24 cellular contexts compared by ENCODE assay signal in the genomic region with DNA sequence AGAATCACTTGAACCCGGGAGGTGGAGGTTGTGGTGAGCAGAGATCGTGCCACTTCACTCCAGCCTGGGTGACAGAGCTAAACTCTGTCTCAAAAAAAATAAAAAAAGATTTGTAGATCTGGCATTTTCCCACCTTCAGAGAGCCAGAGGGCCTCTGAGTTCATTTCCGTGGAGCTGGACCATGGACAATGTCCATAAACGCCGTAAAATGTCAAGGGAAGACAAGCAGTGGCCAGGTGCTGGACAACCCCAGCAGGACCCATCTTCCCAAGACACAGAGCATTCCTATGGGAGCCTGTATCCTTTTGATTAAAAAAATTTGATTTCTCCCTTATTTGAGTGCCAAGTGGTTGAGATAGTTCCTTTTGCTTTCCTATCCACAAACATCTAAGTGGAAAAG.
DNase-seq lines count a peak whose midpoint lies in the region; ATAC-seq and TF ChIP-seq lines count a peak whose summit lies in the region.
"Had no signal": no experiment of that assay in that cellular context is flagged by ENCODE, and none has a peak within 500 bp of the region (broad histone marks: within the 10 kb centered on the region; RNA-seq: fewer than 3 reads in every experiment).

No MANE protein-coding gene starts in this region.

- H3K36me3 ChIP-seq in left ventricle myocardium inferior, result peaks cover 15% of the 10 kb centered on the region
- H3K36me3 ChIP-seq in prostate gland, result no peaks in the 10 kb centered on the region
- H3K36me3 ChIP-seq in uterus, result no peaks in the 10 kb centered on the region
- H3K36me3 ChIP-seq in stomach, result peaks cover 0 to 9% (median 2%) of the 10 kb centered on the region in 4 donors
- H3K36me3 ChIP-seq: BE2C; BLaER1 treated with 17β-estradiol and CSF1 and Interleukin-3, amounts not matched to agents 10 nM and 100 nM had no signal

- no peaks in the 10 kb centered on the region for H3K9me3 Mint-ChIP-seq in MCF 10A (ENCODE audit: unreplicated experiment)
- H3K9me3 Mint-ChIP-seq: CD14-positive monocyte; CD4-positive, alpha-beta T cell; CD8-positive, alpha-beta memory T cell; GM23338; H9 had no signal

- no peak overlapping the region for H3K4me3 Mint-ChIP-seq in MCF 10A (ENCODE audit: unreplicated experiment)
- H3K4me3 Mint-ChIP-seq: CD14-positive monocyte; CD4-positive, alpha-beta T cell; CD8-positive, alpha-beta memory T cell; GM23338; H9 had no signal

- DNase-seq in left ventricle myocardium inferior, result no peak
- DNase-seq in left ventricle myocardium superior, result no peak
- peak; percentile 46 for DNase-seq in fibroblast of villous mesenchyme (ENCODE audit: low read depth)
- no peak for DNase-seq in prostate gland (ENCODE audit: low spot score)
- no peak for DNase-seq in uterus
- DNase-seq in MCF 10A (ENCODE audit: unreplicated experiment), result no peak
- DNase-seq in NCI-H2227 (lab: John Stamatoyannopoulos, UW; ENCODE audit: unreplicated experiment), result no peak
- no peak for DNase-seq in stomach
- DNase-seq: ACHN; AML-193; BE2C; CD4-positive, alpha-beta T cell; CD8-positive, alpha-beta memory T cell; DMS 273 treated with DMSO at 0.1 percent for 48 hours; DMS79; EL; GDM1; H9 had no signal

- H3K4me1 ChIP-seq in left ventricle myocardium inferior, result peaks cover 4% of the 10 kb centered on the region
- H3K4me1 ChIP-seq in prostate gland (replicated peaks), result no peaks in the 10 kb centered on the region
- no peaks in the 10 kb centered on the region for H3K4me1 ChIP-seq in uterus
- peaks cover 0 to 19% (median 2%) of the 10 kb centered on the region in 4 donors for H3K4me1 ChIP-seq in stomach
- H3K4me1 ChIP-seq: BE2C had no signal

- no peak for TF ChIP-seq POLR2A in prostate gland (IDR thresholded peaks at IDR 0.05)
- TF ChIP-seq POLR2A in uterus (IDR thresholded peaks at IDR 0.05), result no peak
- TF ChIP-seq POLR2A in stomach (IDR thresholded peaks at IDR 0.05), result no peak

- BruUV-seq in MCF 10A (replicated peaks; lab: Mats Ljungman, UMichigan), result no TSS peak

- POLR2A ChIA-PET in MCF 10A (lab: Yijun Ruan, JAX), result interaction anchor here (0.8 to 1.8 kb wide), 3 partner anchors 10 to 414 kb away, joined by 3 to 6 read pairs (median 5); no protein-coding TSS in a partner anchor

- WGBS in prostate gland, result 53% methylated on average over 5 of the region's 5 CpGs
- 73 to 92% (median 82%) methylated on average over 5 of the region's 5 CpGs for WGBS in stomach, 5 donors

- peaks cover 13% of the 10 kb centered on the region for H3K4me1 Mint-ChIP-seq in MCF 10A (ENCODE audit: insufficient read depth, unreplicated experiment)
- H3K4me1 Mint-ChIP-seq: CD14-positive monocyte, GM23338, H9 had no signal

- no peak overlapping the region for H3K27ac Mint-ChIP-seq in MCF 10A (ENCODE audit: low read depth, unreplicated experiment)
- H3K27ac Mint-ChIP-seq: CD4-positive, alpha-beta T cell; CD8-positive, alpha-beta memory T cell; GM23338; H9 had no signal

- no peak for TF ChIP-seq EP300 in stomach (IDR thresholded peaks at IDR 0.05)

- CTCF ChIA-PET in MCF 10A (lab: Yijun Ruan, JAX), result interaction anchor here (0.6 to 5.7 kb wide), 29 partner anchors 10 to 486 kb away, joined by 3 to 149 read pairs (median 4); partner anchors contain the start of gene MYO9A

- ATAC-seq in left ventricle myocardium superior, result no peak
- ATAC-seq: GM12878, GM23338, HCT116 had no signal

- H3K27ac ChIP-seq in left ventricle myocardium inferior (replicated peaks) (peak overlapping the region; percentile 5), prostate gland (peak overlapping the region; percentile 26 to 27), uterus (peak overlapping the region; percentile 23 to 28), stomach (no peak overlapping the region)
- H3K27ac ChIP-seq: 22Rv1; BLaER1 treated with 17β-estradiol and CSF1 and Interleukin-3, amounts not matched to agents 10 nM and 100 nM had no signal

- no peaks in the 10 kb centered on the region for H3K9me3 ChIP-seq in left ventricle myocardium inferior (replicated peaks)
- H3K9me3 ChIP-seq in prostate gland, result no peaks in the 10 kb centered on the region
- H3K9me3 ChIP-seq in uterus, result no peaks in the 10 kb centered on the region
- no peaks in the 10 kb centered on the region for H3K9me3 ChIP-seq in stomach
- H3K9me3 ChIP-seq: BE2C; BLaER1 treated with 17β-estradiol and CSF1 and Interleukin-3, amounts not matched to agents 10 nM and 100 nM had no signal

- no peaks in the 10 kb centered on the region for H3K36me3 Mint-ChIP-seq in MCF 10A (ENCODE audit: insufficient read depth, unreplicated experiment)
- H3K36me3 Mint-ChIP-seq: CD14-positive monocyte; CD8-positive, alpha-beta memory T cell had no signal

- H3K27me3 ChIP-seq in left ventricle myocardium inferior (ENCODE audit: low read depth), result no peaks in the 10 kb centered on the region
- no peaks in the 10 kb centered on the region for H3K27me3 ChIP-seq in prostate gland (replicated peaks; ENCODE audit: insufficient read depth)
- no peaks in the 10 kb centered on the region for H3K27me3 ChIP-seq in uterus
- H3K27me3 ChIP-seq in stomach, result no peaks in the 10 kb centered on the region
- H3K27me3 ChIP-seq: BE2C; BLaER1 treated with 17β-estradiol and CSF1 and Interleukin-3, amounts not matched to agents 10 nM and 100 nM had no signal

- TF ChIP-seq CTCF in left ventricle myocardium inferior (IDR thresholded peaks at IDR 0.05; ENCODE audit: borderline replicate concordance) (no peak), fibroblast of villous mesenchyme (IDR thresholded peaks at IDR 0.05; ENCODE audit: insufficient read depth, low read depth, low read length) (no peak), prostate gland (IDR thresholded peaks at IDR 0.05) (no peak), uterus (IDR thresholded peaks at IDR 0.05) (no peak), MCF 10A (IDR thresholded peaks at IDR 0.05; ENCODE audit: unreplicated experiment) (no peak), stomach (IDR thresholded peaks at IDR 0.05) (no peak)

- intact Hi-C loops in left ventricle myocardium inferior (cut with micrococcal nuclease) (loop anchor here (2.0 to 10.0 kb wide), 2 partner anchors 58 to 412 kb away; no protein-coding TSS in a partner anchor), left ventricle myocardium superior (cut with micrococcal nuclease) (no loop called here), prostate gland (cut with DNase I) (loop anchor here (5.0 to 10.0 kb wide), 2 partner anchors 59 to 412 kb away; no protein-coding TSS in a partner anchor), uterus (cut with DNase I; ENCODE audit: low total_unique reads) (loop anchor here (10.0 kb wide), 1 partner anchor 412 kb away; no protein-coding TSS in a partner anchor), MCF 10A (cut with micrococcal nuclease) (loop anchor here (10.0 kb wide), 1 partner anchor 448 kb away; no protein-coding TSS in a partner anchor), stomach (cut with DNase I; ENCODE audit: low total_unique reads) (loop anchor here (10.0 kb wide), 1 partner anchor 62 kb away; no protein-coding TSS in a partner anchor)

- H3K4me3 ChIP-seq in left ventricle myocardium inferior, result no peak overlapping the region
- no peak overlapping the region for H3K4me3 ChIP-seq in fibroblast of villous mesenchyme (ENCODE audit: low read depth, low read length)
- H3K4me3 ChIP-seq in prostate gland, result no peak overlapping the region
- H3K4me3 ChIP-seq in uterus, result no peak overlapping the region
- H3K4me3 ChIP-seq in stomach, result no peak overlapping the region
- H3K4me3 ChIP-seq: BLaER1 treated with 17β-estradiol and CSF1 and Interleukin-3, amounts not matched to agents 10 nM and 100 nM; GM12878; GM23338 had no signal

- H3K27me3 Mint-ChIP-seq in MCF 10A (ENCODE audit: insufficient read depth, unreplicated experiment), result no peaks in the 10 kb centered on the region

Comparison
In these comparisons a context has a peak if more than half of its experiments do, and no peak if none do; other contexts are left out.
1. H3K27ac ChIP-seq: peak in left ventricle myocardium inferior (single experiment), prostate gland (2 of 2) and uterus (2 of 2); none in stomach (0 of 5).